Comparison of ENCODE assay signal across 8 cellular contexts in the genomic region with DNA sequence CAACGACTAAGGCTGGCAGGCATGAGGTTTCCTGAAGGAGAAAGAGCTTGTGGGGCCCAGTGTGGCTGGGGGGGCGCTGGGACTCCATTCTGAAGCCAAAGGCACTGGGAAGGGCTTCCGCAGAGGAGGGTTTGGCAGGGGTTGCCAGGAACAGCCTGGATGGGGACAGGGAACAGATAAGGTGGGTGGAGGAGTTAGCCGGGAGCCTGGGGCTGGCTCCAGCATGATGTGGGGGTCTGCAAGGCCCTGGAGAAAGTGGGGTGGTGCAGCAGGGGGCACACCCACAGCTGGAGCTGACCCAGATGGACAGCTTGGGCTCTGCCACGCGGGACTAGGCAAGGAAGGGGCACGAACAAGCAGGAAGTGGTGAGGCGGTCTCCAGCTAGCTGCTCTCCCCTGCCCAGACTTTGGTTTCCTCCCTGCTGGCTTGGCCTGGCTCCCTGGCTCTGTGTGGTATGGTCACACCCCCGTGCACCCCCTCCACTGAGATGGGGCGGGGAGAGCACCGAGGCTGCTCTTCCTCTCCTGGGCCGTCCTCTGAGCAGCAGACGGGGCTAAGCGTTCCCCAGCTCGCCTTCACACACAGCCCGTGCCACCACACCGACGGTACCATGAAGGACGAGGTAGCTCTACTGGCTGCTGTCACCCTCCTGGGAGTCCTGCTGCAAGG. TPM values are rescaled to one million over a fixed set of nuclear protein-coding genes. Genes with fewer than 3 reads are reported as not detected.
A peak's percentile ranks its signal among the peaks of the same experiment; 100 is the strongest.
DNase-seq lines count a peak whose midpoint lies in the region; ATAC-seq, FAIRE-seq and TF ChIP-seq lines count a peak whose summit lies in the region.

A gene with protein sequence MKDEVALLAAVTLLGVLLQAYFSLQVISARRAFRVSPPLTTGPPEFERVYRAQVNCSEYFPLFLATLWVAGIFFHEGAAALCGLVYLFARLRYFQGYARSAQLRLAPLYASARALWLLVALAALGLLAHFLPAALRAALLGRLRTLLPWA (plus strand): TSS at position 517 of the 670 bp plus-strand sequence. CDS start 95 bp downstream, at position 612.

- intact Hi-C loops in HepG2 (cut with micrococcal nuclease; ENCODE audit: unreplicated experiment) = no loop called here

- H3K27me3 Mint-ChIP-seq in T-helper 1 cell treated with Interleukin-12 subunit alpha and Interleukin-12 subunit beta and Interleukin-4 antibody, amounts not matched to agents 30 μg/mL and 1 μg/mL, for 36 hours (ENCODE audit: low read depth) = no peaks in the 10 kb centered on the region

- POLR2A ChIA-PET in HepG2 (lab: Yijun Ruan, JAX) = interaction anchor here (1.1 to 1.5 kb wide), 2 partner anchors 30 to 38 kb away, joined by 3 read pairs; no protein-coding TSS in a partner anchor

- H3K36me3 ChIP-seq in HepG2 (replicated peaks in 1 of 2; ENCODE audit: control insufficient read depth in 1 of 2, insufficient read depth in 2 of 2, low read length in 2 of 2) (peaks cover 4 to 8% of the 10 kb centered on the region in 2 experiments; a peak in 3 of 5 replicates), BE2C (peaks cover under 1% of the 10 kb centered on the region)

- ATAC-seq in GM21786 (IDR thresholded peaks at IDR 0.05; ENCODE audit: unreplicated experiment) (peak; percentile 25), HepG2 (peak; percentile 0; the same call in 1 of the 3 replicates), GM18858 (IDR thresholded peaks at IDR 0.05; ENCODE audit: unreplicated experiment) (no peak), HG03135 (IDR thresholded peaks at IDR 0.05; ENCODE audit: unreplicated experiment) (no peak)

- H3K27me3 ChIP-seq in HepG2 (ENCODE audit: control insufficient read depth in 1 of 2, insufficient read depth in 2 of 2, low read length in 2 of 2) (no peaks in the 10 kb centered on the region), BE2C (no peaks in the 10 kb centered on the region)

- CTCF ChIA-PET in HepG2 (lab: Yijun Ruan, JAX; ENCODE audit: low intra/inter-chr PET ratio, low total read pairs) = no interaction called here

- no peak for FAIRE-seq in HepG2 (lab: Jason Lieb, UNC)

- peak; percentile 40 for DNase-seq in cerebellar cortex (ENCODE audit: low spot score)
- DNase-seq in HepG2 (ENCODE audit: low spot score) = no peak
- DNase-seq in BE2C = no peak

- H3K79me2 ChIP-seq in HepG2 (ENCODE audit: insufficient read depth, low read length) = no peaks in the 10 kb centered on the region

- 66% methylated on average over 7 of the region's 19 CpGs for WGBS in HepG2 (ENCODE audit: low lambda C conversion rate)

- TF ChIP-seq CTCF in HepG2 (CRISPR knock-in tag; IDR thresholded peaks at IDR 0.05) (no peak; the same call in 1 of the 2 replicates), BE2C (IDR thresholded peaks at IDR 0.05; ENCODE audit: low read depth, low read length) (no peak)

- in situ Hi-C loops in HepG2 (cut with HindIII; ENCODE audit: extremely low pct_ligation_motif_present, low pct_unique_long_range_greater_than_20kb) = no loop called here

- peaks cover 40% of the 10 kb centered on the region for H3K4me1 ChIP-seq in HepG2 (ENCODE audit: insufficient read depth, low read length)
- H3K4me1 ChIP-seq in BE2C = no peaks in the 10 kb centered on the region

- no peak within 1 kb of the TSS for H2AFZ ChIP-seq in HepG2 (ENCODE audit: low read length)

- H3K36me3 Mint-ChIP-seq in T-helper 1 cell treated with Interleukin-12 subunit alpha and Interleukin-12 subunit beta and Interleukin-4 antibody, amounts not matched to agents 30 μg/mL and 1 μg/mL, for 36 hours (ENCODE audit: low read depth) = peaks cover 6% of the 10 kb centered on the region

- peak within 1 kb of the TSS; percentile 51 for H3K4me3 Mint-ChIP-seq in T-helper 1 cell treated with Interleukin-12 subunit alpha and Interleukin-12 subunit beta and Interleukin-4 antibody, amounts not matched to agents 30 μg/mL and 1 μg/mL, for 36 hours

- H3K9ac ChIP-seq in HepG2 (ENCODE audit: insufficient read depth, low read depth, low read length) = peak within 1 kb of the TSS; percentile 35; the same call in 1 of the 2 replicates

- no TSS peak for BruUV-seq in HepG2 (replicated peaks; lab: Mats Ljungman, UMichigan)

- H3K9me3 ChIP-seq in HepG2 (ENCODE audit: low read length) = no peaks in the 10 kb centered on the region
- no peaks in the 10 kb centered on the region for H3K9me3 ChIP-seq in BE2C

- H3K4me2 ChIP-seq in HepG2 (ENCODE audit: low read depth, low read length) = peak within 1 kb of the TSS; percentile 86

- H4K20me1 ChIP-seq in HepG2 (ENCODE audit: insufficient read depth, low read length) = no peaks in the 10 kb centered on the region

- no peaks in the 10 kb centered on the region for H3K9me3 Mint-ChIP-seq in T-helper 1 cell treated with Interleukin-12 subunit alpha and Interleukin-12 subunit beta and Interleukin-4 antibody, amounts not matched to agents 30 μg/mL and 1 μg/mL, for 36 hours

- no peak within 1 kb of the TSS for H3K27ac ChIP-seq in HepG2 (ENCODE audit: extremely low read length, insufficient read depth, low read length)
- peak within 1 kb of the TSS; percentile 84 for H3K27ac ChIP-seq in temporal lobe (ENCODE audit: low read depth, low read length)

- TF ChIP-seq RAD21 in HepG2 (CRISPR knock-in tag; IDR thresholded peaks at IDR 0.05) = no peak

- peaks cover 13% of the 10 kb centered on the region for H3K4me1 Mint-ChIP-seq in T-helper 1 cell treated with Interleukin-12 subunit alpha and Interleukin-12 subunit beta and Interleukin-4 antibody, amounts not matched to agents 30 μg/mL and 1 μg/mL, for 36 hours (ENCODE audit: low read depth)

- H3K4me3 ChIP-seq in HepG2 (replicated peaks in 1 of 3; ENCODE audit: insufficient read depth in 1 of 3, low read depth in 2 of 3, low read length in 3 of 3) (peak within 1 kb of the TSS in 1 of 3 experiments; percentile 76; a peak in 2 of 6 replicates), BE2C (ENCODE audit: low read depth, low read length) (no peak within 1 kb of the TSS)

- TF ChIP-seq EP300 in HepG2 (IDR thresholded peaks at IDR 0.05; ENCODE audit: low read depth in 2 of 2, low read length in 2 of 2) (no peak), HepG2 (CRISPR knock-in tag; IDR thresholded peaks at IDR 0.05; ENCODE audit: borderline replicate concordance) (no peak)

- TF ChIP-seq POLR2A in HepG2 (IDR thresholded peaks at IDR 0.05; ENCODE audit: insufficient read depth in 1 of 2, low read depth in 2 of 2, low read length in 2 of 2) = no peak

- H3K27ac Mint-ChIP-seq in T-helper 1 cell treated with Interleukin-12 subunit alpha and Interleukin-12 subunit beta and Interleukin-4 antibody, amounts not matched to agents 30 μg/mL and 1 μg/mL, for 36 hours = peak within 1 kb of the TSS; percentile 26

TF ChIP-seq in HepG2, 621 proteins besides CTCF, POLR2A, EP300 and RAD21 (continues in another document):
- peak; percentile 61 for TF ChIP-seq AGO2 (optimal IDR thresholded peaks at IDR 0.05; ENCODE audit: low read depth, low read length)
- TF ChIP-seq RBM22 (optimal IDR thresholded peaks at IDR 0.05; ENCODE audit: low read length) = peak; percentile 27
- no peak for TF ChIP-seq SSRP1 (CRISPR knock-in tag; IDR thresholded peaks at IDR 0.05)
- no peak for TF ChIP-seq FOXK2 (IDR thresholded peaks at IDR 0.05)
- TF ChIP-seq SIX4 (CRISPR knock-in tag; IDR thresholded peaks at IDR 0.05) = no peak
- 0 out of 2 replicates have a peak, but pooled peaks have one; percentile 24 for TF ChIP-seq SAFB2 (CRISPR knock-in tag; IDR thresholded peaks at IDR 0.05; ENCODE audit: borderline replicate concordance, low read depth)
- TF ChIP-seq SRSF9 (IDR thresholded peaks at IDR 0.05; ENCODE audit: borderline replicate concordance, insufficient read depth, low read depth, low read length, poor library complexity, severe bottlenecking) = no peak
- TF ChIP-seq, protein P1, sequence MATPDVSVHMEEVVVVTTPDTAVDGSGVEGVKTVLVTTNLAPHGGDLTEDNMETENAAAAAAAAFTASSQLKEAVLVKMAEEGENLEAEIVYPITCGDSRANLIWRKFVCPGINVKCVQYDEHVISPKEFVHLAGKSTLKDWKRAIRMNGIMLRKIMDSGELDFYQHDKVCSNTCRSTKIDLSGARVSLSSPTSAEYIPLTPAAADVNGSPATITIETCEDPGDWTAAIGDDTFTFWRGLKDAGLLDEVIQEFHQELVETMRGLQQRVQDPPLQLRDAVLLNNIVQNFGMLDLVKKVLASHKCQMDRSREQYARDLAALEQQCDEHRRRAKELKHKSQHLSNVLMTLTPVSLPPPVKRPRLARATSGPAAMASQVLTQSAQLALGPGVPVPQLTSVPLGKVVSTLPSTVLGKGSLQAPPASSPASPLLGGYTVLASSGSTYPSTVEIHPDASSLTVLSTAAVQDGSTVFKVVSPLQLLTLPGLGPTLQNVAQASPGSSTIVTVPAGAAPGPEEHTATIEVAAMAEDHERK (CRISPR knock-in tag; IDR thresholded peaks at IDR 0.05; ENCODE audit: low read depth) = no peak
- TF ChIP-seq SATB2 (CRISPR knock-in tag; IDR thresholded peaks at IDR 0.05) = no peak
- TF ChIP-seq FOXJ3 (CRISPR knock-in tag; IDR thresholded peaks at IDR 0.05; ENCODE audit: borderline replicate concordance) = no peak
- TF ChIP-seq CC2D1A (CRISPR knock-in tag; IDR thresholded peaks at IDR 0.05) = no peak

RNA-seq across cellular contexts. Expression of the gene that starts here (rescaled TPM):
- 0.35 TPM in 1 of 2 replicates, not detected in the other for total RNA-seq in HepG2 (2016; rRNA removed; fragmentation: Illumina TruSeq; extraction: Trizol)
- not detected in 2 replicates for total RNA-seq in HepG2 (2016; cell fraction: cytosol; rRNA removed; fragmentation: Illumina TruSeq; extraction: Trizol; ENCODE audit: low read depth)
- total RNA-seq in HepG2 (2016; cell fraction: insoluble cytoplasmic fraction; rRNA removed; fragmentation: Illumina TruSeq; extraction: Trizol) = 0.30 TPM in 1 of 2 replicates, not detected in the other
- total RNA-seq in HepG2 (2016; cell fraction: membrane; rRNA removed; fragmentation: Illumina TruSeq; extraction: Trizol) = not detected in 2 replicates
- 0.56 TPM in 1 of 2 replicates, not detected in the other for total RNA-seq in HepG2 (2016; cell fraction: nucleus; rRNA removed; fragmentation: Illumina TruSeq; extraction: Trizol)
- polyA plus RNA-seq in HepG2 (2011; rRNA removed) = not detected in 2 replicates
- not detected in 2 replicates for polyA plus RNA-seq in HepG2 (2011; cell fraction: cytosol; rRNA removed)
- 0.78 and 0.82 TPM in 2 replicates for polyA plus RNA-seq in HepG2 (2011; cell fraction: nucleus; rRNA removed)
- not detected in 2 replicates for polyA plus RNA-seq in HepG2 (2012)
- polyA plus RNA-seq in HepG2 (2016; cell fraction: cytosol; fragmentation: Illumina TruSeq; extraction: Trizol; ENCODE audit: low read depth) = not detected in 2 replicates
- not detected in 2 replicates for polyA plus RNA-seq in HepG2 (2016; cell fraction: insoluble cytoplasmic fraction; fragmentation: Illumina TruSeq; extraction: Trizol; ENCODE audit: low read depth)
- not detected in 2 replicates for polyA plus RNA-seq in HepG2 (2016; cell fraction: membrane; fragmentation: Illumina TruSeq; extraction: Trizol; ENCODE audit: low read depth)
- polyA plus RNA-seq in HepG2 (2016; cell fraction: nucleus; fragmentation: Illumina TruSeq; extraction: Trizol; ENCODE audit: insufficient read depth, low read depth) = 0.91 and 1.1 TPM in 2 replicates
- polyA minus RNA-seq in HepG2 (2011; rRNA and poly(A)+ RNA removed; ENCODE audit: low replicate concordance) = 0.44 and 0.47 TPM in 2 replicates
- not detected in 2 replicates for polyA minus RNA-seq in HepG2 (2011; cell fraction: cytosol; rRNA and poly(A)+ RNA removed)
- polyA minus RNA-seq in HepG2 (2011; cell fraction: nucleus; rRNA and poly(A)+ RNA removed) = not detected in 2 replicates
- 0.74 TPM for total RNA-seq in temporal lobe
- polyA plus RNA-seq in BE2C (2012; ENCODE audit: insufficient read depth, insufficient read length, low read depth) = not detected

Comparison
In these comparisons a context has a peak if more than half of its experiments do, and no peak if none do; other contexts are left out.
1. ATAC-seq: peak in GM21786 (single experiment) and HepG2 (single experiment); none in GM18858 (single experiment) and HG03135 (single experiment).